30 cellular contexts compared by ENCODE assay signal in genomic region chr12:14997998-14998397, GRCh38. TPM values are rescaled to one million over a fixed set of nuclear protein-coding genes. Genes with fewer than 3 reads are reported as not detected.
"Had no signal": no experiment of that assay in that cellular context is flagged by ENCODE, and none has a peak within 500 bp of the region (broad histone marks: within the 10 kb centered on the region; RNA-seq: fewer than 3 reads in every experiment).

No MANE protein-coding gene starts in this region.

- H3K4me3 Mint-ChIP-seq: activated CD4-positive, alpha-beta memory T cell treated with anti-CD3 and anti-CD28 coated beads for 36 hours; activated naive CD8-positive, alpha-beta T cell treated with anti-CD3 and anti-CD28 coated beads, Interleukin-2, amount 50 U/mL, for 24 hours; activated T-cell treated with anti-CD3 and anti-CD28 coated beads, Interleukin-2, amount 50 U/mL, for 4 hours; T-helper 17 cell; WTC11 had no signal

- DNase-seq: activated CD4-positive, alpha-beta memory T cell treated with anti-CD3 and anti-CD28 coated beads for 36 hours; activated CD4-positive, alpha-beta T cell treated with anti-CD3 and anti-CD28 coated beads for 48 hours; activated CD4-positive, CD25-positive, alpha-beta regulatory T cell treated with anti-CD3 and anti-CD28 coated beads, Interleukin-2, amount 50 U/mL, for 72 hours; activated CD8-positive, alpha-beta memory T cell treated with anti-CD3 and anti-CD28 coated beads for 24 hours; activated effector memory CD4-positive, alpha-beta T cell treated with anti-CD3 and anti-CD28 coated beads, Interleukin-2, amount 50 U/mL, for 16 hours; activated naive CD4-positive, alpha-beta T cell treated with Interleukin-2 at 50 U/mL for 16 hours; activated naive CD8-positive, alpha-beta T cell treated with anti-CD3 and anti-CD28 coated beads, Interleukin-2, amount 50 U/mL, for 24 hours; activated T-cell treated with anti-CD3 and anti-CD28 coated beads, Interleukin-2, amount 50 U/mL, for 4 hours; amniotic stem cell; body of pancreas; MG63; MV-4-11; NCI-H1092 treated with DMSO at 0.1 percent for 48 hours; NCI-H1417 treated with DMSO at 0.1 percent for 48 hours; NCI-H1694 treated with DMSO at 0.1 percent for 48 hours; NCI-H2029 treated with DMSO at 0.1 percent for 48 hours; NCI-H510A treated with DMSO at 0.1 percent for 48 hours; NCI-H69; NK-92 treated with Interleukin-12 subunit alpha and Interleukin-12 subunit beta, amount 100 ng/mL, for 24 hours; OCI-M1; Right ventricle myocardium superior; RPMI8226; SJCRH30; T-helper 17 cell; T-helper 9 cell had no signal

- H3K27ac Mint-ChIP-seq: activated CD4-positive, alpha-beta memory T cell treated with anti-CD3 and anti-CD28 coated beads for 36 hours; activated naive CD4-positive, alpha-beta T cell treated with anti-CD3 and anti-CD28 coated beads, Interleukin-2, amount 50 U/mL, for 72 hours; activated naive CD8-positive, alpha-beta T cell treated with anti-CD3 and anti-CD28 coated beads, Interleukin-2, amount 50 U/mL, for 24 hours; T-helper 17 cell; WTC11 had no signal

- H3K36me3 ChIP-seq: ascending aorta, MG63, SJCRH30 had no signal

- ATAC-seq: activated naive CD4-positive, alpha-beta T cell treated with anti-CD3 and anti-CD28 coated beads, Interleukin-2, amount 50 U/mL, for 72 hours; activated naive CD8-positive, alpha-beta T cell treated with anti-CD3 and anti-CD28 coated beads, Interleukin-2, amount 50 U/mL, for 24 hours; activated T-cell treated with anti-CD3 and anti-CD28 coated beads, Interleukin-2, amount 50 U/mL, for 4 hours; body of pancreas; Panc1; T-helper 17 cell; WTC11 had no signal

- H3K36me3 Mint-ChIP-seq: activated CD4-positive, alpha-beta memory T cell treated with anti-CD3 and anti-CD28 coated beads for 36 hours; activated naive CD4-positive, alpha-beta T cell treated with anti-CD3 and anti-CD28 coated beads, Interleukin-2, amount 50 U/mL, for 72 hours; WTC11 had no signal

- H3K9me3 Mint-ChIP-seq: activated CD4-positive, alpha-beta memory T cell treated with anti-CD3 and anti-CD28 coated beads for 36 hours; activated naive CD4-positive, alpha-beta T cell treated with anti-CD3 and anti-CD28 coated beads, Interleukin-2, amount 50 U/mL, for 72 hours; activated naive CD8-positive, alpha-beta T cell treated with anti-CD3 and anti-CD28 coated beads, Interleukin-2, amount 50 U/mL, for 24 hours; activated T-cell treated with anti-CD3 and anti-CD28 coated beads, Interleukin-2, amount 50 U/mL, for 4 hours; WTC11 had no signal

- H3K27me3 ChIP-seq: ascending aorta, body of pancreas, SJCRH30 had no signal

- H3K27ac ChIP-seq: ascending aorta, body of pancreas, SJCRH30 had no signal

- H3K9me3 ChIP-seq: ascending aorta, body of pancreas, MG63, SJCRH30 had no signal

- H3K4me3 ChIP-seq: ascending aorta, body of pancreas, MG63, SJCRH30 had no signal

RNA-seq across cellular contexts. Expression of gene PDE6H, which starts 25.2 kb away (rescaled TPM):
- total RNA-seq: activated CD4-positive, alpha-beta memory T cell treated with anti-CD3 and anti-CD28 coated beads for 36 hours; activated naive CD4-positive, alpha-beta T cell treated with anti-CD3 and anti-CD28 coated beads, Interleukin-2, amount 50 U/mL, for 72 hours; activated T-cell treated with anti-CD3 and anti-CD28 coated beads, Interleukin-2, amount 50 U/mL, for 4 hours; ascending aorta; body of pancreas; bronchial epithelial cell; Right ventricle myocardium superior; SJCRH30; T-helper 17 cell; WTC11 had no signal

RNA-seq across cellular contexts. Expression of gene ERP27, which starts 59.7 kb away (rescaled TPM):
- total RNA-seq: ascending aorta, bronchial epithelial cell, SJCRH30, WTC11 had no signal
